ENCODE assay signal across 10 cellular contexts in genomic region chr11:61888043-61888442, GRCh38. TPM values are rescaled to one million over a fixed set of nuclear protein-coding genes. Genes with fewer than 3 reads are reported as not detected.
DNase-seq lines count a peak whose midpoint lies in the region; ATAC-seq lines count a peak whose summit lies in the region.
"Had no signal": no experiment of that assay in that cellular context is flagged by ENCODE, and none has a peak within 500 bp of the region (broad histone marks: within the 10 kb centered on the region; RNA-seq: fewer than 3 reads in every experiment).

No MANE protein-coding gene starts in this region.

- in situ Hi-C loops in G401 (cut with HindIII; ENCODE audit: low sequenced_read_pairs), result no loop called here

- ATAC-seq in sciatic nerve (peak; percentile 46), HG03039 (IDR thresholded peaks at IDR 0.05; ENCODE audit: unreplicated experiment) (no peak), HG03442 (IDR thresholded peaks at IDR 0.05; ENCODE audit: unreplicated experiment) (no peak)

- intact Hi-C loops in sciatic nerve (cut with DNase I), result loop anchor here (10.0 kb wide), 1 partner anchor 83 kb away; no protein-coding TSS in a partner anchor

- DNase-seq in G401 (ENCODE audit: low spot score) (peak; percentile 64), amniotic epithelial cell (ENCODE audit: low read depth) (peak; percentile 78), glomerular endothelial cell (ENCODE audit: extremely low read depth, low read depth, low spot score) (peak; percentile 91), sciatic nerve (ENCODE audit: low spot score) (peak; percentile 79), SHP77 (lab: John Stamatoyannopoulos, UW) (no peak)
- no peak for DNase-seq in stimulated activated CD8-positive, alpha-beta memory T cell treated with anti-CD3 and anti-CD28 coated beads, Interleukin-4, amount 100 ng/mL, for 48 hours
- DNase-seq: DND-41; stimulated activated CD4-positive, alpha-beta T cell treated with anti-CD3 and anti-CD28 coated beads, Interleukin-15, amount 100 ng/mL, for 24 hours had no signal

RNA-seq across cellular contexts. Expression of gene FADS3, which starts 3.3 kb away (rescaled TPM):
- total RNA-seq in G401 (2014; rRNA removed; shearing (Covaris generic)), result 44.4 and 47.1 TPM in 2 replicates
- 239 and 393 TPM in 2 replicates for total RNA-seq in glomerular endothelial cell
- 127 TPM for total RNA-seq in sciatic nerve

RNA-seq across cellular contexts. Expression of gene RAB3IL1, which starts 29.3 kb away (rescaled TPM):
- total RNA-seq in G401 (2014; rRNA removed; shearing (Covaris generic)), result 12.4 and 19.0 TPM in 2 replicates
- total RNA-seq in glomerular endothelial cell (3.7 and 6.2 TPM in 2 replicates), sciatic nerve (70.5 TPM)

RNA-seq across cellular contexts. Expression of gene FADS2, which starts 59.9 kb away (rescaled TPM):
- total RNA-seq in G401 (2014; rRNA removed; shearing (Covaris generic)), result 222 and 244 TPM in 2 replicates
- total RNA-seq in glomerular endothelial cell (208 and 219 TPM in 2 replicates), sciatic nerve (140 TPM)

Comparison
In these comparisons a context has a peak if more than half of its experiments do, and no peak if none do; other contexts are left out.
1. DNase-seq: peak in G401 (single experiment), amniotic epithelial cell (single experiment), glomerular endothelial cell (single experiment) and sciatic nerve (single experiment); none in SHP77 (0 of 2) and stimulated activated CD8-positive, alpha-beta memory T cell treated with anti-CD3 and anti-CD28 coated beads, Interleukin-4, amount 100 ng/mL, for 48 hours (single experiment).